ENCODE assay signal across 18 cellular contexts in genomic region chr7:1279041-1279440, GRCh38. TPM values are rescaled to one million over a fixed set of nuclear protein-coding genes. Genes with fewer than 3 reads are reported as not detected.
DNase-seq lines count a peak whose midpoint lies in the region; ATAC-seq, FAIRE-seq and TF ChIP-seq lines count a peak whose summit lies in the region.
"Had no signal": no experiment of that assay in that cellular context is flagged by ENCODE, and none has a peak within 500 bp of the region (broad histone marks: within the 10 kb centered on the region; RNA-seq: fewer than 3 reads in every experiment).

No MANE protein-coding gene starts in this region.

- H3K79me2 ChIP-seq in K562 (ENCODE audit: control insufficient read depth, insufficient read depth, low read length), result no peaks in the 10 kb centered on the region

- CTCF ChIA-PET in K562 (lab: Yijun Ruan, JAX; ENCODE audit: low intra/inter-chr PET ratio), result no interaction called here

- 79% methylated on average over 16 of the region's 16 CpGs for WGBS in right cardiac atrium
- 2% methylated on average over 15 of the region's 16 CpGs for WGBS in K562 (ENCODE audit: insufficient coverage, low coverage, missing lambda C conversion rate)
- WGBS in adrenal gland, 4 donors, result 61 to 72% (median 68%) methylated on average over 8 to 16 of the region's 16 CpGs

- TF ChIP-seq CTCF in right atrium auricular region (IDR thresholded peaks at IDR 0.05) (no peak), K562 (IDR thresholded peaks at IDR 0.05 in 2 of 3, conservative IDR thresholded peaks at IDR 0.05 in 1 of 3; ENCODE audit: insufficient read depth in 2 of 3, low read depth in 1 of 3, low read length in 3 of 3) (no peak), lower lobe of right lung (IDR thresholded peaks at IDR 0.05) (no peak), adrenal gland (IDR thresholded peaks at IDR 0.05) (no peak)

- TF ChIP-seq EP300 in K562 (IDR thresholded peaks at IDR 0.05; ENCODE audit: low read length), result no peak

- H4K20me1 ChIP-seq in K562 (replicated peaks; ENCODE audit: control insufficient read depth, insufficient read depth, low read length), result no peaks in the 10 kb centered on the region; the same call in 1 of the 2 replicates

- no TSS peak for BruUV-seq in K562 (replicated peaks; lab: Mats Ljungman, UMichigan)

- H3K36me3 ChIP-seq in right atrium auricular region (no peaks in the 10 kb centered on the region), K562 (ENCODE audit: control insufficient read depth, insufficient read depth, low read length) (no peaks in the 10 kb centered on the region), lower lobe of right lung (no peaks in the 10 kb centered on the region), adrenal gland (replicated peaks in 1 of 2) (no peaks in the 10 kb centered on the region)

- in situ Hi-C loops in K562 (cut with MboI), result no loop called here

- peaks cover 2% of the 10 kb centered on the region for H3K9me3 ChIP-seq in right cardiac atrium (ENCODE audit: control insufficient read depth, low read length)
- no peaks in the 10 kb centered on the region for H3K9me3 ChIP-seq in right atrium auricular region
- H3K9me3 ChIP-seq in K562 (replicated peaks; ENCODE audit: control insufficient read depth, insufficient read depth, low read depth, low read length), result no peaks in the 10 kb centered on the region
- no peaks in the 10 kb centered on the region for H3K9me3 ChIP-seq in lower lobe of right lung
- H3K9me3 ChIP-seq in adrenal gland (replicated peaks in 1 of 3), result no peaks in the 10 kb centered on the region

- no peaks in the 10 kb centered on the region for H3K4me1 ChIP-seq in right cardiac atrium (ENCODE audit: control insufficient read depth, insufficient read depth, low read length)
- H3K4me1 ChIP-seq in right atrium auricular region, result no peaks in the 10 kb centered on the region
- peaks cover 0 to 16% of the 10 kb centered on the region in 2 experiments; a peak in 2 of 5 replicates for H3K4me1 ChIP-seq in K562 (replicated peaks in 1 of 2; ENCODE audit: control insufficient read depth in 2 of 2, insufficient read depth in 2 of 2, low read length in 2 of 2)
- H3K4me1 ChIP-seq in lower lobe of right lung, result no peaks in the 10 kb centered on the region
- H3K4me1 ChIP-seq in adrenal gland (replicated peaks in 1 of 2), result no peaks in the 10 kb centered on the region

- no peak overlapping the region for H2AFZ ChIP-seq in K562 (ENCODE audit: low read depth, low read length)

- no peak overlapping the region for H3K4me2 ChIP-seq in K562 (ENCODE audit: insufficient read depth, low read length)

- no peaks in the 10 kb centered on the region for H3K9me1 ChIP-seq in K562 (ENCODE audit: control insufficient read depth, insufficient read depth, low read length)

- DNase-seq in right cardiac atrium (peak in 2 of 3 donors; percentile 2 to 27), right atrium auricular region (ENCODE audit: low spot score) (no peak), K562 (ENCODE audit: extremely low read depth in 1 of 4, low spot score in 3 of 4) (peak in 1 of 4 experiments; percentile 22), lower lobe of right lung (peak; percentile 20), adrenal gland (no peak)
- DNase-seq: ACHN; C1 segment of cervical spinal cord; Calu3; CD4-positive, alpha-beta T cell; DMS 273 treated with DMSO at 0.1 percent for 48 hours; GOT3; H9 had no signal

- no peak overlapping the region for H3K9ac ChIP-seq in K562 (ENCODE audit: insufficient read depth in 1 of 2, low read depth in 2 of 2, low read length in 2 of 2)

- TF ChIP-seq RAD21 in K562 (CRISPR knock-in tag; conservative IDR thresholded peaks at IDR 0.05 in 1 of 2, IDR thresholded peaks at IDR 0.05 in 1 of 2), result no peak

- H3K4me3 ChIP-seq in right cardiac atrium (ENCODE audit: low read length), result no peak overlapping the region
- no peak overlapping the region for H3K4me3 ChIP-seq in right atrium auricular region
- no peak overlapping the region for H3K4me3 ChIP-seq in K562
- no peak overlapping the region for H3K4me3 ChIP-seq in lower lobe of right lung
- no peak overlapping the region for H3K4me3 ChIP-seq in adrenal gland

- no peak for FAIRE-seq in K562 (lab: Jason Lieb, UNC)
- FAIRE-seq: GM19239 had no signal

- intact Hi-C loops in right cardiac atrium (cut with DNase I) (no loop called here), K562 (cut with micrococcal nuclease) (no loop called here), lower lobe of right lung (cut with DNase I) (no loop called here), adrenal gland (cut with DNase I) (no loop called here)

- H3K27me3 ChIP-seq in right cardiac atrium (ENCODE audit: control insufficient read depth, insufficient read depth) (no peaks in the 10 kb centered on the region), right atrium auricular region (no peaks in the 10 kb centered on the region), K562 (ENCODE audit: control insufficient read depth in 2 of 2, insufficient read depth in 2 of 2, low read length in 2 of 2) (peaks cover 6 to 38% of the 10 kb centered on the region in 2 experiments; a peak in 3 of 5 replicates), lower lobe of right lung (ENCODE audit: low read depth) (peaks cover 33% of the 10 kb centered on the region), adrenal gland (peaks cover 39% of the 10 kb centered on the region)

- no peak overlapping the region for H3K27ac ChIP-seq in right cardiac atrium (ENCODE audit: low read length)
- H3K27ac ChIP-seq in right atrium auricular region, result no peak overlapping the region
- no peak overlapping the region for H3K27ac ChIP-seq in K562 (ENCODE audit: extremely low read depth, low read depth, low read length)
- no peak overlapping the region for H3K27ac ChIP-seq in lower lobe of right lung
- H3K27ac ChIP-seq in adrenal gland, result no peak overlapping the region

- POLR2A ChIA-PET in K562 (lab: Yijun Ruan, JAX), result no interaction called here

- no peak for TF ChIP-seq POLR2A in K562 (conservative IDR thresholded peaks at IDR 0.05)
- no peak for TF ChIP-seq POLR2A in GM18505 (IDR thresholded peaks at IDR 0.05; ENCODE audit: borderline replicate concordance, extremely low read depth, insufficient read depth, insufficient read length)
- TF ChIP-seq POLR2A in adrenal gland (IDR thresholded peaks at IDR 0.05), result no peak

- ATAC-seq in right cardiac atrium (no peak), K562 (peak; percentile 41; the same call in 1 of the 3 replicates), lower lobe of right lung (no peak), GM18505 (IDR thresholded peaks at IDR 0.05; ENCODE audit: unreplicated experiment) (no peak), GM18861 (IDR thresholded peaks at IDR 0.05; ENCODE audit: unreplicated experiment) (no peak)

TF ChIP-seq in K562, 482 proteins besides CTCF, POLR2A, EP300 and RAD21:
- no peak for TF ChIP-seq LCOR (CRISPR knock-in tag; IDR thresholded peaks at IDR 0.05)
- TF ChIP-seq CTBP1 (IDR thresholded peaks at IDR 0.05; ENCODE audit: borderline replicate concordance), result no peak
- TF ChIP-seq, protein P1, sequence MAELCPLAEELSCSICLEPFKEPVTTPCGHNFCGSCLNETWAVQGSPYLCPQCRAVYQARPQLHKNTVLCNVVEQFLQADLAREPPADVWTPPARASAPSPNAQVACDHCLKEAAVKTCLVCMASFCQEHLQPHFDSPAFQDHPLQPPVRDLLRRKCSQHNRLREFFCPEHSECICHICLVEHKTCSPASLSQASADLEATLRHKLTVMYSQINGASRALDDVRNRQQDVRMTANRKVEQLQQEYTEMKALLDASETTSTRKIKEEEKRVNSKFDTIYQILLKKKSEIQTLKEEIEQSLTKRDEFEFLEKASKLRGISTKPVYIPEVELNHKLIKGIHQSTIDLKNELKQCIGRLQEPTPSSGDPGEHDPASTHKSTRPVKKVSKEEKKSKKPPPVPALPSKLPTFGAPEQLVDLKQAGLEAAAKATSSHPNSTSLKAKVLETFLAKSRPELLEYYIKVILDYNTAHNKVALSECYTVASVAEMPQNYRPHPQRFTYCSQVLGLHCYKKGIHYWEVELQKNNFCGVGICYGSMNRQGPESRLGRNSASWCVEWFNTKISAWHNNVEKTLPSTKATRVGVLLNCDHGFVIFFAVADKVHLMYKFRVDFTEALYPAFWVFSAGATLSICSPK (IDR thresholded peaks at IDR 0.05; ENCODE audit: borderline replicate concordance), result no peak
- TF ChIP-seq NUFIP1 (IDR thresholded peaks at IDR 0.05; ENCODE audit: partially characterized antibody), result no peak
- no peak for TF ChIP-seq USF1 (CRISPR knock-in tag; IDR thresholded peaks at IDR 0.05)

RNA-seq across cellular contexts. Expression of gene UNCX, which starts 46.4 kb away (rescaled TPM):
- total RNA-seq in right cardiac atrium (not detected), right atrium auricular region (not detected), K562 (2014; rRNA removed) (not detected in 2 replicates), K562 (2014; rRNA removed; fragmentation: Illumina TruSeq; extraction: Trizol) (not detected in 2 replicates), K562 (2015; rRNA removed; fragmentation: Illumina TruSeq; extraction: Trizol) (not detected in 2 replicates), K562 (2021) (not detected in 2 replicates), lower lobe of right lung (not detected), adrenal gland (not detected)
- polyA plus RNA-seq in right cardiac atrium (not detected), K562 (2011; rRNA removed) (not detected in 2 replicates), K562 (2014; fragmentation: Illumina TruSeq; extraction: Trizol) (not detected in 2 replicates), K562 (2014; fragmentation: Nextera tagmentation; extraction: Ambion mirVana) (not detected), K562 (2014; rRNA removed) (not detected in 2 replicates), adrenal gland (not detected)
- total RNA-seq in K562 (2011; cell fraction: chromatin; rRNA removed; ENCODE audit: low replicate concordance), result not detected in 2 replicates
- not detected in 2 replicates for total RNA-seq in K562 (2011; cell fraction: nucleolus; rRNA removed)
- total RNA-seq in K562 (2011; cell fraction: nucleoplasm; rRNA removed), result not detected in 2 replicates
- polyA plus RNA-seq in K562 (2011; cell fraction: cytosol; rRNA removed), result not detected in 2 replicates
- polyA plus RNA-seq in K562 (2011; cell fraction: nucleus; rRNA removed), result not detected in 2 replicates
- polyA plus RNA-seq in K562 (2012), result not detected in 2 replicates
- polyA minus RNA-seq in K562 (2011; rRNA and poly(A)+ RNA removed), result not detected in 2 replicates
- not detected in 2 replicates for polyA minus RNA-seq in K562 (2011; cell fraction: cytosol; rRNA and poly(A)+ RNA removed)
- not detected in 2 replicates for polyA minus RNA-seq in K562 (2011; cell fraction: nucleus; rRNA and poly(A)+ RNA removed)
- total RNA-seq: A172; Calu3; CD4-positive, alpha-beta T cell; Daoy; H9; HT1080 had no signal

Comparison
In these comparisons a context has a peak if more than half of its experiments do, and no peak if none do; other contexts are left out.
1. DNase-seq: peak in right cardiac atrium (2 of 3) and lower lobe of right lung (single experiment); none in right atrium auricular region (single experiment) and adrenal gland (0 of 7).